In the genomic region with DNA sequence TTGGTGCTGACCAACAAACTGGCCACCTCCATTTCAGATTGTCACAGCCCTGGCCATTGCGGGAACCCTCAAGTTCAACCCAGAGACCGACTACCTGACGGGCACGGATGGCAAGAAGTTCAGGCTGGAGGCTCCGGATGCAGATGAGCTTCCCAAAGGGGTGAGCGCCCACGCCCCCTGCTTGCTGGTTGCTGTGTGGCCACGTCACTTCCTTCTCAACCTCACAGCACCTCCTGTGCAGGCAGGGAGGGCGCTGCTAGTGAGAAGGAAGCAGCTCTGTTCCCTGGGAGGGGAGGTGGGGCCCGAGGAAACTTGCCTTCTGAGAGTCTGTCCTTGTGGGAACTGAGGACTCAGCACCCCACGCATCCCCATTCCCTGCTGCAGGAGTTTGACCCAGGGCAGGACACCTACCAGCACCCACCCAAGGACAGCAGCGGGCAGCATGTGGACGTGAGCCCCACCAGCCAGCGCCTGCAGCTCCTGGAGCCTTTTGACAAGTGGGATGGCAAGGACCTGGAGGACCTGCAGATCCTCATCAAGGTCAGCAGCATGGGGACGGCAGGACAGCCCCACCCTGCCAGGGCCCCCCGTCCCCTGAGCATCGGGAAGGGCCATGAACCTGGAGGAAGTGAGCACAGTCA, we compare ENCODE assay signal across 8 cellular contexts. TPM values are rescaled to one million over a fixed set of nuclear protein-coding genes. Genes with fewer than 3 reads are reported as not detected.
A peak's percentile ranks its signal among the peaks of the same experiment; 100 is the strongest.
DNase-seq lines count a peak whose midpoint lies in the region; TF ChIP-seq lines count a peak whose summit lies in the region.

No MANE protein-coding gene starts in this region.

- no peak overlapping the region for H3K27ac Mint-ChIP-seq in activated T-helper 2 cell treated with anti-CD3 and anti-CD28 coated beads, Interferon-gamma antibody, Interleukin-2, Interleukin-4, amounts not matched to agents 10 μg/mL and 5 μg/mL and 100 μg/mL, durations not matched to agents 14 hours and 24 hours and 36 hours

- no peaks in the 10 kb centered on the region for H3K9me3 Mint-ChIP-seq in activated T-helper 2 cell treated with anti-CD3 and anti-CD28 coated beads, Interferon-gamma antibody, Interleukin-2, Interleukin-4, amounts not matched to agents 10 μg/mL and 5 μg/mL and 100 μg/mL, durations not matched to agents 14 hours and 24 hours and 36 hours

- H3K4me3 Mint-ChIP-seq in activated T-helper 2 cell treated with anti-CD3 and anti-CD28 coated beads, Interferon-gamma antibody, Interleukin-2, Interleukin-4, amounts not matched to agents 10 μg/mL and 5 μg/mL and 100 μg/mL, durations not matched to agents 14 hours and 24 hours and 36 hours (ENCODE audit: low read depth) = no peak overlapping the region

- H3K4me3 ChIP-seq in Peyer's patch = no peak overlapping the region

- H3K27ac ChIP-seq in Peyer's patch = peak overlapping the region; percentile 62 to 86 (median 70)

- no peaks in the 10 kb centered on the region for H3K27me3 ChIP-seq in Peyer's patch

- intact Hi-C loops in activated T-helper 2 cell treated with anti-CD3 and anti-CD28 coated beads, Interferon-gamma antibody, Interleukin-2, Interleukin-4, amounts not matched to agents 10 μg/mL and 5 μg/mL and 100 μg/mL, durations not matched to agents 14 hours and 24 hours and 36 hours (cut with micrococcal nuclease) = no loop called here

- H3K36me3 ChIP-seq in Peyer's patch = peaks cover 0 to 97% (median 0%) of the 10 kb centered on the region in 3 donors

- H3K9me3 ChIP-seq in Peyer's patch = no peaks in the 10 kb centered on the region

- TF ChIP-seq POLR2A in Peyer's patch (IDR thresholded peaks at IDR 0.05) = no peak

- H3K4me1 ChIP-seq in Peyer's patch = peaks cover 0 to 24% (median 8%) of the 10 kb centered on the region in 4 donors

- DNase-seq in Peyer's patch = peak in 2 of 3 donors; percentile 63 to 73
- DNase-seq in activated T-helper 2 cell treated with anti-CD3 and anti-CD28 coated beads, Interferon-gamma antibody, Interleukin-2, Interleukin-4, amounts not matched to agents 10 μg/mL and 5 μg/mL and 100 μg/mL, durations not matched to agents 14 hours and 24 hours and 36 hours (ENCODE audit: low spot score) = peak; percentile 53
- peak; percentile 9 for DNase-seq in kidney tubule cell (ENCODE audit: low spot score)
- peak; percentile 51 to 59 for DNase-seq in stimulated activated CD8-positive, alpha-beta memory T cell treated with anti-CD3 and anti-CD28 coated beads, Interleukin-7, amount 100 ng/mL, for 4 hours (ENCODE audit: low read depth in 2 of 2)
- no peak for DNase-seq in midbrain (lab: John Stamatoyannopoulos, UW)
- no peak for DNase-seq in NCI-H524 treated with DMSO at 0.1 percent for 48 hours (lab: John Stamatoyannopoulos, UW)
- DNase-seq in NCI-H1930 (lab: John Stamatoyannopoulos, UW) = no peak
- DNase-seq in OCI-M1 (lab: John Stamatoyannopoulos, UW) = no peak

- TF ChIP-seq CTCF in Peyer's patch (IDR thresholded peaks at IDR 0.05) = no peak

- H3K36me3 Mint-ChIP-seq in activated T-helper 2 cell treated with anti-CD3 and anti-CD28 coated beads, Interferon-gamma antibody, Interleukin-2, Interleukin-4, amounts not matched to agents 10 μg/mL and 5 μg/mL and 100 μg/mL, durations not matched to agents 14 hours and 24 hours and 36 hours (ENCODE audit: low read depth) = peaks cover 40% of the 10 kb centered on the region

- H3K4me1 Mint-ChIP-seq in activated T-helper 2 cell treated with anti-CD3 and anti-CD28 coated beads, Interferon-gamma antibody, Interleukin-2, Interleukin-4, amounts not matched to agents 10 μg/mL and 5 μg/mL and 100 μg/mL, durations not matched to agents 14 hours and 24 hours and 36 hours (ENCODE audit: low read depth) = peaks cover 3% of the 10 kb centered on the region

- H3K27me3 Mint-ChIP-seq in activated T-helper 2 cell treated with anti-CD3 and anti-CD28 coated beads, Interferon-gamma antibody, Interleukin-2, Interleukin-4, amounts not matched to agents 10 μg/mL and 5 μg/mL and 100 μg/mL, durations not matched to agents 14 hours and 24 hours and 36 hours (ENCODE audit: low read depth) = no peaks in the 10 kb centered on the region

RNA-seq across cellular contexts. Expression of gene POLR3H, which starts 19.3 kb away (rescaled TPM):
- total RNA-seq in Peyer's patch = 10 to 100 TPM in 3 of 4 donors, 1 to 10 TPM in 1; 9.5 to 14.9 (median 13.0) TPM
- 28.6 and 33.2 TPM in 2 replicates for total RNA-seq in activated T-helper 2 cell treated with anti-CD3 and anti-CD28 coated beads, Interferon-gamma antibody, Interleukin-2, Interleukin-4, amounts not matched to agents 10 μg/mL and 5 μg/mL and 100 μg/mL, durations not matched to agents 14 hours and 24 hours and 36 hours

RNA-seq across cellular contexts. Expression of gene CSDC2, which starts 35.9 kb away (rescaled TPM):
- total RNA-seq in Peyer's patch = 1 to 10 TPM in 1 of 4 donors, under 1 TPM in 1, not detected in 2; 0.80 to 1.5 TPM
- total RNA-seq in activated T-helper 2 cell treated with anti-CD3 and anti-CD28 coated beads, Interferon-gamma antibody, Interleukin-2, Interleukin-4, amounts not matched to agents 10 μg/mL and 5 μg/mL and 100 μg/mL, durations not matched to agents 14 hours and 24 hours and 36 hours = not detected in 2 replicates

RNA-seq across cellular contexts. Expression of gene ACO2, which starts 56.0 kb away (rescaled TPM):
- total RNA-seq in Peyer's patch = 100 to 1,000 TPM; 115 to 394 (median 356) TPM
- total RNA-seq in activated T-helper 2 cell treated with anti-CD3 and anti-CD28 coated beads, Interferon-gamma antibody, Interleukin-2, Interleukin-4, amounts not matched to agents 10 μg/mL and 5 μg/mL and 100 μg/mL, durations not matched to agents 14 hours and 24 hours and 36 hours = 94.1 and 96.1 TPM in 2 replicates

RNA-seq across cellular contexts. Expression of gene PHF5A, which starts 56.4 kb away (rescaled TPM):
- total RNA-seq in Peyer's patch = 10 to 100 TPM; 20.6 to 31.3 (median 23.0) TPM
- 72.1 and 74.3 TPM in 2 replicates for total RNA-seq in activated T-helper 2 cell treated with anti-CD3 and anti-CD28 coated beads, Interferon-gamma antibody, Interleukin-2, Interleukin-4, amounts not matched to agents 10 μg/mL and 5 μg/mL and 100 μg/mL, durations not matched to agents 14 hours and 24 hours and 36 hours

Comparison
In these comparisons a context has a peak if more than half of its experiments do, and no peak if none do; other contexts are left out.
1. DNase-seq: peak in Peyer's patch (2 of 3), activated T-helper 2 cell treated with anti-CD3 and anti-CD28 coated beads, Interferon-gamma antibody, Interleukin-2, Interleukin-4, amounts not matched to agents 10 μg/mL and 5 μg/mL and 100 μg/mL, durations not matched to agents 14 hours and 24 hours and 36 hours (single experiment), kidney tubule cell (single experiment) and stimulated activated CD8-positive, alpha-beta memory T cell treated with anti-CD3 and anti-CD28 coated beads, Interleukin-7, amount 100 ng/mL, for 4 hours (2 of 2); none in midbrain (single experiment), NCI-H524 treated with DMSO at 0.1 percent for 48 hours (single experiment), NCI-H1930 (0 of 2) and OCI-M1 (single experiment).